1 cellular context compared by ENCODE assay signal in the genomic region with DNA sequence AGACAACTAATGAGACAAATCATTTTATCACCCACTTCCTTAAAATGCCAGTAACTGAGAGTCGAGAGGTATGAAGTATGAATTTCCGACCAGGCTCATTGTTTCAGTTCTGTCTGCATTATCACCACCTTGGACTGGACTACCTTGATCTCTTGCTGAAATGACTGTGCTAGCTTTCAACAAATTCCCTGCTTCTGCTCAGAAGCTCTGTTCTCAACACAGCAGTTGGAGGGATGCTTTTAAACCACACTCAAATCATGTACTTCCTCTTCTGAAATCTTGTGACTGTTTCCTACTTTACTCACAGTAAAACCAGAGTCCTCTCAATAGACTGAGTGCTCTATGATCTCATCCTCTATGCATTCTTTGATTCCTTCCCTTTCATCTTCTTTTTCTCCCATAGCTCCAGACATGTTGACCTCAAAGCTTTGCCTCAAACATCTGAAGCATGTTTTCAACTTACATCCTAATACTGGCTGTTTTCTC.
TF ChIP-seq lines count a peak whose summit lies in the region.

No MANE protein-coding gene starts in this region.

TF ChIP-seq in HEK293, 187 proteins besides CTCF, POLR2A, EP300 and RAD21 (continued from another document):
- TF ChIP-seq, protein P1, sequence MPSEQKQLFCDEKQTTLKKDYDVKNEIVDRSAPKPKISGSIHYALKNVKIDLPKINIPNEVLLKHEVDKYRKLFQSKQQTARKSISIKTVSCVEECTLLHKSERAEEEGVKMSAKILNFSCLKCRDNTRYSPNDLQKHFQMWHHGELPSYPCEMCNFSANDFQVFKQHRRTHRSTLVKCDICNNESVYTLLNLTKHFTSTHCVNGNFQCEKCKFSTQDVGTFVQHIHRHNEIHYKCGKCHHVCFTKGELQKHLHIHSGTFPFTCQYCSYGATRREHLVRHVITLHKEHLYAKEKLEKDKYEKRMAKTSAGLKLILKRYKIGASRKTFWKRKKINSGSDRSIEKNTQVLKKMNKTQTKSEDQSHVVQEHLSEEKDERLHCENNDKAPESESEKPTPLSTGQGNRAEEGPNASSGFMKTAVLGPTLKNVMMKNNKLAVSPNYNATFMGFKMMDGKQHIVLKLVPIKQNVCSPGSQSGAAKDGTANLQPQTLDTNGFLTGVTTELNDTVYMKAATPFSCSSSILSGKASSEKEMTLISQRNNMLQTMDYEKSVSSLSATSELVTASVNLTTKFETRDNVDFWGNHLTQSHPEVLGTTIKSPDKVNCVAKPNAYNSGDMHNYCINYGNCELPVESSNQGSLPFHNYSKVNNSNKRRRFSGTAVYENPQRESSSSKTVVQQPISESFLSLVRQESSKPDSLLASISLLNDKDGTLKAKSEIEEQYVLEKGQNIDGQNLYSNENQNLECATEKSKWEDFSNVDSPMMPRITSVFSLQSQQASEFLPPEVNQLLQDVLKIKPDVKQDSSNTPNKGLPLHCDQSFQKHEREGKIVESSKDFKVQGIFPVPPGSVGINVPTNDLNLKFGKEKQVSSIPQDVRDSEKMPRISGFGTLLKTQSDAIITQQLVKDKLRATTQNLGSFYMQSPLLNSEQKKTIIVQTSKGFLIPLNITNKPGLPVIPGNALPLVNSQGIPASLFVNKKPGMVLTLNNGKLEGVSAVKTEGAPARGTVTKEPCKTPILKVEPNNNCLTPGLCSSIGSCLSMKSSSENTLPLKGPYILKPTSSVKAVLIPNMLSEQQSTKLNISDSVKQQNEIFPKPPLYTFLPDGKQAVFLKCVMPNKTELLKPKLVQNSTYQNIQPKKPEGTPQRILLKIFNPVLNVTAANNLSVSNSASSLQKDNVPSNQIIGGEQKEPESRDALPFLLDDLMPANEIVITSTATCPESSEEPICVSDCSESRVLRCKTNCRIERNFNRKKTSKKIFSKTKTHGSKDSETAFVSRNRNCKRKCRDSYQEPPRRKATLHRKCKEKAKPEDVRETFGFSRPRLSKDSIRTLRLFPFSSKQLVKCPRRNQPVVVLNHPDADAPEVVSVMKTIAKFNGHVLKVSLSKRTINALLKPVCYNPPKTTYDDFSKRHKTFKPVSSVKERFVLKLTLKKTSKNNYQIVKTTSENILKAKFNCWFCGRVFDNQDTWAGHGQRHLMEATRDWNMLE (tag by site-specific recombination; conservative IDR thresholded peaks at IDR 0.05; ENCODE audit: low read depth) = no peak
- TF ChIP-seq GFI1B (tag by site-specific recombination; IDR thresholded peaks at IDR 0.05) = peak; percentile 59; the same call in 1 of the 2 replicates
TF ChIP-seq in HEK293: peak in this region for 2.
